9 cellular contexts compared by ENCODE assay signal in genomic region chrX:109632906-109633504, GRCh38. TPM values are rescaled to one million over a fixed set of nuclear protein-coding genes. Genes with fewer than 3 reads are reported as not detected.
DNase-seq lines count a peak whose midpoint lies in the region; ATAC-seq and TF ChIP-seq lines count a peak whose summit lies in the region.
"Had no signal": no experiment of that assay in that cellular context is flagged by ENCODE, and none has a peak within 500 bp of the region (broad histone marks: within the 10 kb centered on the region; RNA-seq: fewer than 3 reads in every experiment).

No MANE protein-coding gene starts in this region.

- H3K4me3 ChIP-seq in CD4-positive, alpha-beta memory T cell (ENCODE audit: low read length in 2 of 2): no peak overlapping the region

- CTCF ChIA-PET in RWPE1 (lab: Yijun Ruan, JAX): interaction anchor here (0.8 kb wide), 1 partner anchor 147 kb away, joined by 6 read pairs; no protein-coding TSS in a partner anchor
- CTCF ChIA-PET in CD4-positive, alpha-beta memory T cell (lab: Charles Lee; ENCODE audit: partially characterized antibody): interaction anchor here (1.1 to 3.4 kb wide), 2 partner anchors 147 kb away, joined by 6 to 16 read pairs; no protein-coding TSS in a partner anchor

- H3K4me1 ChIP-seq in CD4-positive, alpha-beta memory T cell (ENCODE audit: insufficient read depth, low read length): no peaks in the 10 kb centered on the region

- POLR2A ChIA-PET in RWPE1 (lab: Yijun Ruan, JAX; ENCODE audit: low non-redundant PET): no interaction called here
- POLR2A ChIA-PET in CD4-positive, alpha-beta memory T cell (lab: Charles Lee; ENCODE audit: partially characterized antibody): no interaction called here

- DNase-seq in natural killer cell: no peak
- DNase-seq in natural killer cell treated with Interleukin-12 subunit alpha and Interleukin-12 subunit beta and Interleukin-15 and Interleukin-18, amount 100 ng/mL, for 72 hours (ENCODE audit: low spot score): no peak
- peak; percentile 19 for DNase-seq in RWPE1 (ENCODE audit: low spot score)
- peak; percentile 6 for DNase-seq in glomerular visceral epithelial cell (ENCODE audit: extremely low spot score)
- DNase-seq in stimulated activated CD8-positive, alpha-beta memory T cell treated with anti-CD3 and anti-CD28 coated beads, Interleukin-4, amount 100 ng/mL, for 48 hours: no peak
- DNase-seq in CD4-positive, alpha-beta memory T cell: no peak

- no peaks in the 10 kb centered on the region for H3K36me3 ChIP-seq in CD4-positive, alpha-beta memory T cell (ENCODE audit: insufficient read depth, low read length)

- no peaks in the 10 kb centered on the region for H3K9me3 Mint-ChIP-seq in natural killer cell
- H3K9me3 Mint-ChIP-seq in natural killer cell treated with Interleukin-12 subunit alpha and Interleukin-12 subunit beta and Interleukin-15 and Interleukin-18, amount 100 ng/mL, for 72 hours: no peaks in the 10 kb centered on the region
- no peaks in the 10 kb centered on the region for H3K9me3 Mint-ChIP-seq in CD4-positive, alpha-beta memory T cell

- ATAC-seq in natural killer cell (no peak), HG03175 (IDR thresholded peaks at IDR 0.05; ENCODE audit: unreplicated experiment) (no peak), HG03095 (IDR thresholded peaks at IDR 0.05; ENCODE audit: unreplicated experiment) (no peak)
- no peak for ATAC-seq in natural killer cell treated with Interleukin-12 subunit alpha and Interleukin-12 subunit beta and Interleukin-15 and Interleukin-18, amount 100 ng/mL, for 72 hours

- no peaks in the 10 kb centered on the region for H3K27me3 ChIP-seq in CD4-positive, alpha-beta memory T cell (ENCODE audit: insufficient read depth, low read length)

- no peaks in the 10 kb centered on the region for H3K36me3 Mint-ChIP-seq in natural killer cell
- no peaks in the 10 kb centered on the region for H3K36me3 Mint-ChIP-seq in natural killer cell treated with Interleukin-12 subunit alpha and Interleukin-12 subunit beta and Interleukin-15 and Interleukin-18, amount 100 ng/mL, for 72 hours
- peaks cover 2 to 4% of the 10 kb centered on the region in 2 donors for H3K36me3 Mint-ChIP-seq in CD4-positive, alpha-beta memory T cell

- TF ChIP-seq CTCF in natural killer cell (IDR thresholded peaks at IDR 0.05): peak; percentile 51
- peak; percentile 19; the same call in 1 of the 2 replicates for TF ChIP-seq CTCF in RWPE1 (conservative IDR thresholded peaks at IDR 0.05; ENCODE audit: low read depth)

- no peaks in the 10 kb centered on the region for H3K9me3 ChIP-seq in CD4-positive, alpha-beta memory T cell (ENCODE audit: control insufficient read depth in 1 of 2, low read length in 2 of 2)

- H3K27ac Mint-ChIP-seq in natural killer cell: no peak overlapping the region
- no peak overlapping the region for H3K27ac Mint-ChIP-seq in natural killer cell treated with Interleukin-12 subunit alpha and Interleukin-12 subunit beta and Interleukin-15 and Interleukin-18, amount 100 ng/mL, for 72 hours
- no peak overlapping the region for H3K27ac Mint-ChIP-seq in CD4-positive, alpha-beta memory T cell

- H3K27ac ChIP-seq in RWPE1: no peak overlapping the region
- H3K27ac ChIP-seq in CD4-positive, alpha-beta memory T cell (ENCODE audit: low read depth, low read length): no peak overlapping the region

- no peak overlapping the region for H3K4me3 Mint-ChIP-seq in natural killer cell
- H3K4me3 Mint-ChIP-seq in natural killer cell treated with Interleukin-12 subunit alpha and Interleukin-12 subunit beta and Interleukin-15 and Interleukin-18, amount 100 ng/mL, for 72 hours: no peak overlapping the region
- H3K4me3 Mint-ChIP-seq in CD4-positive, alpha-beta memory T cell: no peak overlapping the region

- no peaks in the 10 kb centered on the region for H3K4me1 Mint-ChIP-seq in natural killer cell
- H3K4me1 Mint-ChIP-seq in natural killer cell treated with Interleukin-12 subunit alpha and Interleukin-12 subunit beta and Interleukin-15 and Interleukin-18, amount 100 ng/mL, for 72 hours (ENCODE audit: low read depth in 2 of 2): peaks cover 1 to 6% of the 10 kb centered on the region in 2 donors
- H3K4me1 Mint-ChIP-seq in CD4-positive, alpha-beta memory T cell: no peaks in the 10 kb centered on the region

- intact Hi-C loops in natural killer cell (cut with micrococcal nuclease): no loop called here
- intact Hi-C loops in CD4-positive, alpha-beta memory T cell (cut with micrococcal nuclease): loop anchor here (5.0 kb wide), 1 partner anchor 146 kb away; no protein-coding TSS in a partner anchor

- no peaks in the 10 kb centered on the region for H3K27me3 Mint-ChIP-seq in natural killer cell (ENCODE audit: low read depth in 2 of 2)
- H3K27me3 Mint-ChIP-seq in natural killer cell treated with Interleukin-12 subunit alpha and Interleukin-12 subunit beta and Interleukin-15 and Interleukin-18, amount 100 ng/mL, for 72 hours: peaks cover 0 to 3% of the 10 kb centered on the region in 2 donors
- H3K27me3 Mint-ChIP-seq in CD4-positive, alpha-beta memory T cell: no peaks in the 10 kb centered on the region

RNA-seq across cellular contexts. Expression of gene KCNE5, which starts 8.0 kb away (rescaled TPM):
- total RNA-seq in natural killer cell: 1 to 10 TPM in 2 of 3 donors, under 1 TPM in 1; 0.47 to 1.1 (median 1.1) TPM
- total RNA-seq in natural killer cell treated with Interleukin-12 subunit alpha and Interleukin-12 subunit beta and Interleukin-15 and Interleukin-18, amount 100 ng/mL, for 72 hours: 1 to 10 TPM in 1 of 2 donors, under 1 TPM in 1; 0.83 to 1.1 TPM
- total RNA-seq in CD4-positive, alpha-beta memory T cell: under 1 TPM in 1 of 2 experiments, not detected in 1; 0.22 TPM
- polyA plus RNA-seq in CD4-positive, alpha-beta memory T cell: not detected
- total RNA-seq: mononuclear cell had no signal

Comparison
In these comparisons a context has a peak if more than half of its experiments do, and no peak if none do; other contexts are left out.
1. DNase-seq: peak in RWPE1 (single experiment) and glomerular visceral epithelial cell (single experiment); none in natural killer cell (single experiment), natural killer cell treated with Interleukin-12 subunit alpha and Interleukin-12 subunit beta and Interleukin-15 and Interleukin-18, amount 100 ng/mL, for 72 hours (single experiment), stimulated activated CD8-positive, alpha-beta memory T cell treated with anti-CD3 and anti-CD28 coated beads, Interleukin-4, amount 100 ng/mL, for 48 hours (single experiment) and CD4-positive, alpha-beta memory T cell (0 of 5).